Comparison of ENCODE assay signal across 1 cellular context in the genomic region with DNA sequence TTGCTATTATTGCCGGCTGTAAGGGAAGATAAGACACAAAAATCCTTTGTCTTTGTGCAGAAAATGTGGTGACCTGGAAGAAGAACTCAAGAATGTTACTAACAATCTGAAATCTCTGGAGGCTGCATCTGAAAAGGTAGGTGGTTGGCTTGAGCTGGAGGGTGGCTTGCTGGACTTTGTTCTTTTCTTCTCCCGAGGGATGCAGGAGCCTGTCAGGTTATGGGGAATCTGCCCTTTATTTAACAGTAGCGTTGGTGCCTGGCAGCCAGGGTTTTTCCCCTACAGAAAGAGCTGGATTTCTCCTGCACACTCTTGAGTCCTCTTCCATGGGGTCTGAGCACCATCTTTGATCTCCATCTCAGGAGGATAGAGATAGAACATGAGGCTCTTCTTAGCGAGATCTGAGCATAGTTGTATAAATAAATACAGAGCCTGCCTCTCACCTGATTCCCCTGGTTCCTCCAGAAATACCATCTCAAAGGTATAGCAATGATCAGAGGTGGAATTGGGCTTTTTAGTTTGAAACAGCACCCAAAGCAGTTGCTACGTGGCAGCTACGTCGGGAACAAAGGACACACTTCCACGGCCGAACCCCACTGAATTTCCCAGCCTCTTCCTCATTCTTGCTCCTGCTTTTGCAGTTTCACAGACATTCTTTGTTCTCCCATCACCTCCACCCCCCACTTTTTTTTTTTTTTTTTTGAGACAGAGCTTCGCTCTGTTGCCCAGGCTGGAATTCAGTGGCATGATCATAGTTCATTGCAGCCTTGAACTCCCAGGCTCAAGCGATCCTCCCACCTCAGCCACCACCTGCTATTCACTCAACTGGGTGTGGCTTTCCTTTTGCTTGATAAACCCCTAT.
TF ChIP-seq lines count a peak whose summit lies in the region.

No MANE protein-coding gene starts in this region.

TF ChIP-seq in WTC11, 78 proteins besides CTCF, POLR2A, EP300 and RAD21 (continued from another document):
- TF ChIP-seq CDX4 (CRISPR knock-in tag; IDR thresholded peaks at IDR 0.05; ENCODE audit: borderline replicate concordance) (no peak), ZNF512 (CRISPR knock-in tag; IDR thresholded peaks at IDR 0.05; ENCODE audit: borderline replicate concordance) (no peak), ZNF219 (CRISPR knock-in tag; IDR thresholded peaks at IDR 0.05; ENCODE audit: borderline replicate concordance) (no peak), SMAD3 (CRISPR knock-in tag; IDR thresholded peaks at IDR 0.05; ENCODE audit: borderline replicate concordance) (no peak)
- TF ChIP-seq, protein P1, sequence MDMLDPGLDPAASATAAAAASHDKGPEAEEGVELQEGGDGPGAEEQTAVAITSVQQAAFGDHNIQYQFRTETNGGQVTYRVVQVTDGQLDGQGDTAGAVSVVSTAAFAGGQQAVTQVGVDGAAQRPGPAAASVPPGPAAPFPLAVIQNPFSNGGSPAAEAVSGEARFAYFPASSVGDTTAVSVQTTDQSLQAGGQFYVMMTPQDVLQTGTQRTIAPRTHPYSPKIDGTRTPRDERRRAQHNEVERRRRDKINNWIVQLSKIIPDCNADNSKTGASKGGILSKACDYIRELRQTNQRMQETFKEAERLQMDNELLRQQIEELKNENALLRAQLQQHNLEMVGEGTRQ (CRISPR knock-in tag; IDR thresholded peaks at IDR 0.05) = no peak
TF ChIP-seq in WTC11: peak in this region for 0.
